12 cellular contexts compared by ENCODE assay signal in the genomic region with DNA sequence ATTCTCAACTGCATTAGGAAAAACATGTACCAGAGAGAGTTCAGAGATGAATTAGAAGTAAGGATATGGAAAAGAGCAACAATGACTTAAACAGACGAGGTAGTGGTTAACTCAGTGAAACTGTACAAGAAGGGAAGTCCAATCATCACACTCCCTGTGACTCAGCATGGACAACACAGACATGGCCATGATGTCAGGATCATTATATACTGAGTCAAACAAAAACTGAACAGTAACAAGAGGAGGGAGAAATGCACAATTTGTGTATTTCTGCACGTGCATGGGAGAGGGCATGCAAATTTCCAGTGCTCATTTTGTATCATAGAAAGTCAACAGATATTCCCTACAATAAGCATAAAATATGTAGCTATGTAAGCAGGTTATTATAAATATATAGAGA.
A peak's percentile ranks its signal among the peaks of the same experiment; 100 is the strongest.
DNase-seq lines count a peak whose midpoint lies in the region; FAIRE-seq and TF ChIP-seq lines count a peak whose summit lies in the region.
"Had no signal": no experiment of that assay in that cellular context is flagged by ENCODE, and none has a peak within 500 bp of the region (broad histone marks: within the 10 kb centered on the region; RNA-seq: fewer than 3 reads in every experiment).

No MANE protein-coding gene starts in this region.

- peaks cover 21% of the 10 kb centered on the region for H3K4me1 Mint-ChIP-seq in endodermal cell

- peaks cover 3% of the 10 kb centered on the region for H3K27me3 Mint-ChIP-seq in endodermal cell (ENCODE audit: insufficient read depth)

- no peaks in the 10 kb centered on the region for H3K27me3 ChIP-seq in endodermal cell (ENCODE audit: control insufficient read depth, insufficient read depth, low read length, poor library complexity, severe bottlenecking)
- H3K27me3 ChIP-seq: brain microvascular endothelial cell, testis had no signal

- peaks cover 10% of the 10 kb centered on the region for H3K4me1 ChIP-seq in endodermal cell (ENCODE audit: control insufficient read depth, insufficient read depth, low read length)
- H3K4me1 ChIP-seq: testis had no signal

- no peak for FAIRE-seq in urothelium cell line (lab: Jason Lieb, UNC)

- no peaks in the 10 kb centered on the region for H3K36me3 ChIP-seq in endodermal cell (ENCODE audit: control insufficient read depth, insufficient read depth, low read length)
- H3K36me3 ChIP-seq: brain microvascular endothelial cell had no signal

- H3K27ac ChIP-seq in endodermal cell (ENCODE audit: low read depth, low read length), result no peak overlapping the region
- H3K27ac ChIP-seq: brain microvascular endothelial cell, testis had no signal

- peaks cover 27% of the 10 kb centered on the region for H3K9me3 Mint-ChIP-seq in endodermal cell

- H3K27ac Mint-ChIP-seq in endodermal cell, result no peak overlapping the region

- H3K4me3 ChIP-seq in endodermal cell (ENCODE audit: low read length), result peak overlapping the region; percentile 54
- H3K4me3 ChIP-seq: testis had no signal

- 94 to 100% methylated on average over 1 to 2 of the region's 2 CpGs for WGBS in endodermal cell (ENCODE audit: insufficient coverage in 1 of 2, insufficient read length in 1 of 2), 2 experiments

- no peak overlapping the region for H3K4me3 Mint-ChIP-seq in endodermal cell

- H3K9me3 ChIP-seq in endodermal cell (ENCODE audit: control insufficient read depth, low read length), result peaks cover 28% of the 10 kb centered on the region
- H3K9me3 ChIP-seq: testis had no signal

- H3K9ac ChIP-seq in endodermal cell (ENCODE audit: extremely low read depth, low read length, poor library complexity, severe bottlenecking), result no peak overlapping the region

- no peaks in the 10 kb centered on the region for H3K36me3 Mint-ChIP-seq in endodermal cell (ENCODE audit: low read depth)

- DNase-seq in stimulated activated CD4-positive, alpha-beta T cell treated with anti-CD3 and anti-CD28 coated beads, Interleukin-12 subunit alpha, Interleukin-12 subunit beta, amount 100 ng/mL, for 48 hours (ENCODE audit: low read depth in 2 of 3, low spot score in 1 of 3), result peak in 2 of 3 donors; percentile 26 to 31
- no peak for DNase-seq in stimulated activated CD4-positive, alpha-beta T cell treated with anti-CD3 and anti-CD28 coated beads, Interleukin-12 subunit alpha, Interleukin-12 subunit beta, amount 100 ng/mL, for 4 hours
- DNase-seq in RKO (ENCODE audit: low spot score) (peak; percentile 56), endodermal cell (no peak), urothelium cell line (ENCODE audit: low spot score) (peak; percentile 11), COLO668 (lab: John Stamatoyannopoulos, UW; ENCODE audit: unreplicated experiment) (no peak), germinal center (ENCODE audit: low spot score) (no peak)
- DNase-seq: activated effector memory CD4-positive, alpha-beta T cell treated with Interleukin-2 at 50 U/mL for 16 hours; brain microvascular endothelial cell; NCI-H1930; NCI-H446 treated with DMSO at 0.1 percent for 48 hours; testis had no signal

- no peak for TF ChIP-seq CTCF in endodermal cell (conservative IDR thresholded peaks at IDR 0.05)

Comparison
In these comparisons a context has a peak if more than half of its experiments do, and no peak if none do; other contexts are left out.
1. DNase-seq: peak in stimulated activated CD4-positive, alpha-beta T cell treated with anti-CD3 and anti-CD28 coated beads, Interleukin-12 subunit alpha, Interleukin-12 subunit beta, amount 100 ng/mL, for 48 hours (2 of 3), RKO (single experiment) and urothelium cell line (single experiment); none in stimulated activated CD4-positive, alpha-beta T cell treated with anti-CD3 and anti-CD28 coated beads, Interleukin-12 subunit alpha, Interleukin-12 subunit beta, amount 100 ng/mL, for 4 hours (single experiment), endodermal cell (single experiment), COLO668 (single experiment) and germinal center (single experiment).